ENCODE assay signal across 19 cellular contexts in the genomic region with DNA sequence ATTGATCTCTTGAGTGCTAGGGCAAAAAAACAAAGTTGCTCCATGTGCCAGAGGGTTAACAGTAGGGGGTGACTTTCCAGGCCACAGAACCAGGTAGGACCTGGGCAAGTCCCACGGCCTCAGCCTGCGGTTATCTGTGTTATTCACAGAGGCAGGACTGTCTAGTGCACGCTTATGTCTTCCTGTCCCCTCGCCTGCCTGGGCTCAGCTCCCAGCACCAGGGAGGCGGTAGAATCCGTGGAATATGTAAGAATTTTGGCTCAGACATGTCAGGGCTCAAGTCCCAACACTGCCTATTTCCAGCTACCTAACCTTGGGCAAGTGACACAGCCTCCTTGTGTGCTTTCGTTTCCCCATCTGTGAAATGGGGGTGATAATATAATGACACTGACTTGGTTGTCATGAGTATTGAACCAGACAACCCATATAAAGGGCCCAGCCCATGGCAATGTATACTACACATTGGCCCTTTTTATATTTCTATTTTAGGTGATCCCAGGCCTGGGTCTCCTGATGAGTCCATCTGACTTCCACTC.
"Had no signal": no experiment of that assay in that cellular context is flagged by ENCODE, and none has a peak within 500 bp of the region (broad histone marks: within the 10 kb centered on the region; RNA-seq: fewer than 3 reads in every experiment).

No MANE protein-coding gene starts in this region.

- H3K9me3 Mint-ChIP-seq: activated naive CD4-positive, alpha-beta T cell treated with anti-CD3 and anti-CD28 coated beads for 36 hours; activated naive CD8-positive, alpha-beta T cell treated with anti-CD3 and anti-CD28 coated beads, Interleukin-2, amount 50 U/mL, for 24 hours; activated T-helper 2 cell treated with anti-CD3 and anti-CD28 coated beads, Interferon-gamma antibody, Interleukin-2, Interleukin-4, amounts not matched to agents 10 μg/mL and 5 μg/mL and 100 μg/mL, durations not matched to agents 14 hours and 24 hours and 36 hours; neural crest cell had no signal

- H3K27ac Mint-ChIP-seq: activated CD8-positive, alpha-beta memory T cell treated with anti-CD3 and anti-CD28 coated beads, Interleukin-2, amount 10 ng/mL, durations not matched to agents 7 days and 5 days; activated naive CD4-positive, alpha-beta T cell treated with anti-CD3 and anti-CD28 coated beads for 36 hours; activated naive CD8-positive, alpha-beta T cell treated with anti-CD3 and anti-CD28 coated beads, Interleukin-2, amount 50 U/mL, for 24 hours; activated T-helper 2 cell treated with anti-CD3 and anti-CD28 coated beads, Interferon-gamma antibody, Interleukin-2, Interleukin-4, amounts not matched to agents 10 μg/mL and 5 μg/mL and 100 μg/mL, durations not matched to agents 14 hours and 24 hours and 36 hours had no signal

- DNase-seq: activated CD4-positive, alpha-beta T cell treated with anti-CD3 and anti-CD28 coated beads for 1 hour; activated CD4-positive, alpha-beta T cell treated with anti-CD3 and anti-CD28 coated beads, Interleukin-2, amount 50 U/mL, for 48 hours; activated CD8-positive, alpha-beta memory T cell treated with anti-CD3 and anti-CD28 coated beads, Interleukin-2, amount 10 ng/mL, durations not matched to agents 7 days and 5 days; activated naive CD4-positive, alpha-beta T cell treated with anti-CD3 and anti-CD28 coated beads for 36 hours; activated naive CD8-positive, alpha-beta T cell treated with anti-CD3 and anti-CD28 coated beads, Interleukin-2, amount 50 U/mL, for 24 hours; activated T-cell treated with anti-CD3 and anti-CD28 coated beads, Interleukin-2, amount 50 U/mL, for 1 hour; glutamatergic neuron; hypothalamus; midbrain; sigmoid colon; spleen; T-helper 1 cell; T1000 had no signal

- H3K27ac ChIP-seq: ascending aorta, breast epithelium, spleen, thoracic aorta had no signal

- H3K36me3 ChIP-seq: ascending aorta, breast epithelium, esophagus muscularis mucosa, sigmoid colon, spleen, thoracic aorta had no signal

- ATAC-seq: activated CD8-positive, alpha-beta memory T cell treated with anti-CD3 and anti-CD28 coated beads, Interleukin-2, amount 10 ng/mL, durations not matched to agents 7 days and 5 days; activated naive CD8-positive, alpha-beta T cell treated with anti-CD3 and anti-CD28 coated beads, Interleukin-2, amount 50 U/mL, for 24 hours had no signal

- H3K27me3 Mint-ChIP-seq: activated naive CD8-positive, alpha-beta T cell treated with anti-CD3 and anti-CD28 coated beads, Interleukin-2, amount 50 U/mL, for 24 hours had no signal

- H3K4me1 ChIP-seq: breast epithelium had no signal

- H3K4me3 Mint-ChIP-seq: activated CD8-positive, alpha-beta memory T cell treated with anti-CD3 and anti-CD28 coated beads, Interleukin-2, amount 10 ng/mL, durations not matched to agents 7 days and 5 days; activated naive CD4-positive, alpha-beta T cell treated with anti-CD3 and anti-CD28 coated beads for 36 hours; activated naive CD8-positive, alpha-beta T cell treated with anti-CD3 and anti-CD28 coated beads, Interleukin-2, amount 50 U/mL, for 24 hours; neural crest cell had no signal

- H3K4me3 ChIP-seq: ascending aorta, breast epithelium, esophagus muscularis mucosa, sigmoid colon, spleen, thoracic aorta had no signal

- H3K27me3 ChIP-seq: ascending aorta, breast epithelium, esophagus muscularis mucosa, sigmoid colon, spleen had no signal
